In genomic region chr5:75660678-75661465, GRCh38 we compare ENCODE assay signal across 21 cellular contexts. TPM values are rescaled to one million over a fixed set of nuclear protein-coding genes. Genes with fewer than 3 reads are reported as not detected.
DNase-seq lines count a peak whose midpoint lies in the region; ATAC-seq, FAIRE-seq and TF ChIP-seq lines count a peak whose summit lies in the region.
"Had no signal": no experiment of that assay in that cellular context is flagged by ENCODE, and none has a peak within 500 bp of the region (broad histone marks: within the 10 kb centered on the region; RNA-seq: fewer than 3 reads in every experiment).

No MANE protein-coding gene starts in this region.

- DNase-seq in GM19239 (ENCODE audit: insufficient read length, low spot score) (no peak), SIG-M5 (lab: John Stamatoyannopoulos, UW) (peak; percentile 55), spleen (no peak), body of pancreas (no peak), prostate gland (ENCODE audit: low spot score) (no peak), type B pancreatic cell (ENCODE audit: extremely low spot score, unreplicated experiment) (no peak)
- DNase-seq: activated CD4-positive, CD25-positive, alpha-beta regulatory T cell treated with anti-CD3 and anti-CD28 coated beads, Interleukin-2, amount 50 U/mL, for 72 hours; activated naive CD8-positive, alpha-beta T cell treated with anti-CD3 and anti-CD28 coated beads, Interleukin-2, amount 10 ng/mL, durations not matched to agents 7 days and 5 days; GDM1; naive thymus-derived CD8-positive, alpha-beta T cell; NCI-H524 treated with DMSO at 0.1 percent for 48 hours had no signal

- H3K36me3 Mint-ChIP-seq in type B pancreatic cell, result no peaks in the 10 kb centered on the region
- H3K36me3 Mint-ChIP-seq: activated naive CD8-positive, alpha-beta T cell treated with anti-CD3 and anti-CD28 coated beads, Interleukin-2, amount 10 ng/mL, durations not matched to agents 7 days and 5 days; IgD-negative memory B cell; naive thymus-derived CD8-positive, alpha-beta T cell had no signal

- no peak overlapping the region for H3K4me3 ChIP-seq in spleen
- no peak overlapping the region for H3K4me3 ChIP-seq in body of pancreas
- H3K4me3 ChIP-seq in prostate gland, result no peak overlapping the region
- H3K4me3 ChIP-seq: hepatocyte, thoracic aorta had no signal

- TF ChIP-seq POLR2A in spleen (IDR thresholded peaks at IDR 0.05), result no peak
- TF ChIP-seq POLR2A in body of pancreas (IDR thresholded peaks at IDR 0.05), result no peak
- no peak for TF ChIP-seq POLR2A in prostate gland (IDR thresholded peaks at IDR 0.05)

- H3K27me3 Mint-ChIP-seq in type B pancreatic cell, result no peaks in the 10 kb centered on the region
- H3K27me3 Mint-ChIP-seq: B cell; naive thymus-derived CD8-positive, alpha-beta T cell had no signal

- H3K4me1 Mint-ChIP-seq in type B pancreatic cell (ENCODE audit: unreplicated experiment), result peaks cover 19% of the 10 kb centered on the region
- H3K4me1 Mint-ChIP-seq: B cell had no signal

- WGBS in spleen, 5 donors, result 79 to 88% (median 86%) methylated on average over 16 of the region's 16 CpGs
- WGBS in body of pancreas, 2 donors, result 81 to 84% methylated on average over 16 of the region's 16 CpGs
- 85% methylated on average over 16 of the region's 16 CpGs for WGBS in prostate gland

- H3K4me1 ChIP-seq in spleen (peaks cover 0 to 4% (median 0%) of the 10 kb centered on the region in 6 donors), body of pancreas (peaks cover 3% of the 10 kb centered on the region), prostate gland (replicated peaks) (no peaks in the 10 kb centered on the region)

- no peak overlapping the region for H3K4me3 Mint-ChIP-seq in type B pancreatic cell
- H3K4me3 Mint-ChIP-seq: activated naive CD8-positive, alpha-beta T cell treated with anti-CD3 and anti-CD28 coated beads, Interleukin-2, amount 10 ng/mL, durations not matched to agents 7 days and 5 days; B cell; naive thymus-derived CD8-positive, alpha-beta T cell; T-helper 2 cell treated with Interferon-gamma antibody and Interleukin-4, amounts not matched to agents 5 μg/mL and 100 μg/mL, for 36 hours had no signal

- H3K27me3 ChIP-seq in spleen (replicated peaks in 1 of 7) (no peaks in the 10 kb centered on the region), body of pancreas (no peaks in the 10 kb centered on the region), prostate gland (replicated peaks; ENCODE audit: insufficient read depth) (no peaks in the 10 kb centered on the region)
- H3K27me3 ChIP-seq: hepatocyte had no signal

- TF ChIP-seq CTCF in spleen (IDR thresholded peaks at IDR 0.05 in 8 of 11, conservative IDR thresholded peaks at IDR 0.05 in 3 of 11) (no peak), body of pancreas (IDR thresholded peaks at IDR 0.05) (no peak), prostate gland (IDR thresholded peaks at IDR 0.05) (no peak), type B pancreatic cell (conservative IDR thresholded peaks at IDR 0.05) (no peak)

- FAIRE-seq in GM19239 (lab: Jason Lieb, UNC), result peak; percentile 83
- FAIRE-seq: endothelial cell of umbilical vein, islet of Langerhans had no signal

- H3K36me3 ChIP-seq in spleen (no peaks in the 10 kb centered on the region), body of pancreas (replicated peaks in 1 of 2; ENCODE audit: insufficient read depth in 1 of 2, low read depth in 2 of 2) (no peaks in the 10 kb centered on the region), prostate gland (no peaks in the 10 kb centered on the region)
- H3K36me3 ChIP-seq: thoracic aorta had no signal

- H3K9me3 Mint-ChIP-seq in type B pancreatic cell, result no peaks in the 10 kb centered on the region
- H3K9me3 Mint-ChIP-seq: activated naive CD8-positive, alpha-beta T cell treated with anti-CD3 and anti-CD28 coated beads, Interleukin-2, amount 10 ng/mL, durations not matched to agents 7 days and 5 days; IgD-negative memory B cell; naive thymus-derived CD8-positive, alpha-beta T cell; T-helper 2 cell treated with Interferon-gamma antibody and Interleukin-4, amounts not matched to agents 5 μg/mL and 100 μg/mL, for 36 hours had no signal

- no peak overlapping the region for H3K27ac Mint-ChIP-seq in type B pancreatic cell
- H3K27ac Mint-ChIP-seq: activated naive CD8-positive, alpha-beta T cell treated with anti-CD3 and anti-CD28 coated beads, Interleukin-2, amount 10 ng/mL, durations not matched to agents 7 days and 5 days; B cell; naive thymus-derived CD8-positive, alpha-beta T cell; T-helper 2 cell treated with Interferon-gamma antibody and Interleukin-4, amounts not matched to agents 5 μg/mL and 100 μg/mL, for 36 hours had no signal

- H3K9me3 ChIP-seq in spleen (no peaks in the 10 kb centered on the region), body of pancreas (no peaks in the 10 kb centered on the region), prostate gland (no peaks in the 10 kb centered on the region)
- H3K9me3 ChIP-seq: thoracic aorta had no signal

- ATAC-seq in HG02885 (IDR thresholded peaks at IDR 0.05; ENCODE audit: poor library complexity, unreplicated experiment), result peak; percentile 73
- no peak for ATAC-seq in body of pancreas
- no peak for ATAC-seq in GM18861 (IDR thresholded peaks at IDR 0.05; ENCODE audit: unreplicated experiment)
- ATAC-seq: naive thymus-derived CD8-positive, alpha-beta T cell had no signal

- intact Hi-C loops in spleen (cut with DNase I; ENCODE audit: low total_unique reads) (no loop called here), body of pancreas (cut with DNase I) (no loop called here), prostate gland (cut with DNase I) (no loop called here)

- peak overlapping the region in 5 of 8 donors; percentile 39 to 73 (median 51) for H3K27ac ChIP-seq in spleen
- H3K27ac ChIP-seq in body of pancreas, result no peak overlapping the region
- no peak overlapping the region for H3K27ac ChIP-seq in prostate gland
- H3K27ac ChIP-seq: hepatocyte, parathyroid adenoma, thoracic aorta had no signal

RNA-seq across cellular contexts. Expression of gene ANKDD1B, which starts 49.6 kb away (rescaled TPM):
- total RNA-seq in spleen (1 to 10 TPM in 1 of 7 donors, under 1 TPM in 6; 0.34 to 1.4 (median 0.43) TPM), body of pancreas (under 1 TPM in 1 of 2 donors, not detected in 1; 0.52 TPM), prostate gland (1 to 10 TPM; 1.9 to 2.7 TPM), type B pancreatic cell (ENCODE audit: low replicate concordance) (0.93 and 1.6 TPM in 2 replicates)
- polyA plus RNA-seq in spleen, result under 1 TPM; 0.20 to 0.77 (median 0.29) TPM

RNA-seq across cellular contexts. Expression of gene POC5, which starts 56.4 kb away (rescaled TPM):
- total RNA-seq in spleen, result 10 to 100 TPM; 11.8 to 36.0 (median 17.4) TPM
- 10 to 100 TPM; 11.2 to 15.4 (median 13.8) TPM for polyA plus RNA-seq in spleen
- total RNA-seq in body of pancreas, result 1 to 10 TPM; 7.5 to 8.9 TPM
- 10 to 100 TPM; 12.1 to 18.4 TPM for total RNA-seq in prostate gland
- total RNA-seq in type B pancreatic cell (ENCODE audit: low replicate concordance), result 9.9 and 16.0 TPM in 2 replicates

Comparison
In these comparisons a context has a peak if more than half of its experiments do, and no peak if none do; other contexts are left out.
1. H3K27ac ChIP-seq: peak in spleen (5 of 8); none in body of pancreas (0 of 4) and prostate gland (0 of 2).